Comparison of ENCODE assay signal across 14 cellular contexts in genomic region chr4:519203-519651, GRCh38. TPM values are rescaled to one million over a fixed set of nuclear protein-coding genes. Genes with fewer than 3 reads are reported as not detected.
"Had no signal": no experiment of that assay in that cellular context is flagged by ENCODE, and none has a peak within 500 bp of the region (broad histone marks: within the 10 kb centered on the region; RNA-seq: fewer than 3 reads in every experiment).

No MANE protein-coding gene starts in this region.

- H3K27ac ChIP-seq: ascending aorta, esophagus muscularis mucosa, lower lobe of right lung, neural progenitor cell, ovary, sigmoid colon, stomach, VCaP had no signal

- H3K9me3 ChIP-seq: ascending aorta, esophagus muscularis mucosa, lower lobe of right lung, ovary, sigmoid colon, stomach had no signal

- DNase-seq: activated CD4-positive, alpha-beta T cell treated with anti-CD3 and anti-CD28 coated beads, Interleukin-2, amount 50 U/mL, for 48 hours; activated naive CD4-positive, alpha-beta T cell treated with anti-CD3 and anti-CD28 coated beads, Interleukin-2, amount 10 ng/mL, durations not matched to agents 7 days and 5 days; lower lobe of right lung; ovary; sigmoid colon; stimulated activated CD4-positive, alpha-beta T cell treated with anti-CD3 and anti-CD28 coated beads, Interleukin-1b, Interleukin-23, amount 100 ng/mL, for 48 hours; stomach had no signal

- H3K36me3 ChIP-seq: neural progenitor cell, ovary had no signal

- H3K4me3 ChIP-seq: ascending aorta, esophagus muscularis mucosa, lower lobe of right lung, neural progenitor cell, ovary, sigmoid colon, stomach had no signal

- H3K9ac ChIP-seq: neural progenitor cell had no signal

- ATAC-seq: lower lobe of right lung had no signal

- H3K4me1 ChIP-seq: ascending aorta, esophagus muscularis mucosa, lower lobe of right lung, neural progenitor cell, sigmoid colon, stomach had no signal

RNA-seq across cellular contexts. Expression of gene TMEM271, which starts 56.9 kb away (rescaled TPM):
- total RNA-seq: activated T-helper 2 cell treated with anti-CD3 and anti-CD28 coated beads, Interferon-gamma antibody, Interleukin-2, Interleukin-4, amounts not matched to agents 10 μg/mL and 5 μg/mL and 100 μg/mL, durations not matched to agents 14 hours and 24 hours and 36 hours; ascending aorta; lower lobe of right lung; ovary; stomach; T-helper 1 cell treated with Interleukin-12 subunit alpha and Interleukin-12 subunit beta and Interleukin-4 antibody, amounts not matched to agents 30 ng/mL and 1 ng/mL, for 36 hours; ureter had no signal
- polyA plus RNA-seq: ovary had no signal
